Comparison of ENCODE assay signal across 8 cellular contexts in the genomic region with DNA sequence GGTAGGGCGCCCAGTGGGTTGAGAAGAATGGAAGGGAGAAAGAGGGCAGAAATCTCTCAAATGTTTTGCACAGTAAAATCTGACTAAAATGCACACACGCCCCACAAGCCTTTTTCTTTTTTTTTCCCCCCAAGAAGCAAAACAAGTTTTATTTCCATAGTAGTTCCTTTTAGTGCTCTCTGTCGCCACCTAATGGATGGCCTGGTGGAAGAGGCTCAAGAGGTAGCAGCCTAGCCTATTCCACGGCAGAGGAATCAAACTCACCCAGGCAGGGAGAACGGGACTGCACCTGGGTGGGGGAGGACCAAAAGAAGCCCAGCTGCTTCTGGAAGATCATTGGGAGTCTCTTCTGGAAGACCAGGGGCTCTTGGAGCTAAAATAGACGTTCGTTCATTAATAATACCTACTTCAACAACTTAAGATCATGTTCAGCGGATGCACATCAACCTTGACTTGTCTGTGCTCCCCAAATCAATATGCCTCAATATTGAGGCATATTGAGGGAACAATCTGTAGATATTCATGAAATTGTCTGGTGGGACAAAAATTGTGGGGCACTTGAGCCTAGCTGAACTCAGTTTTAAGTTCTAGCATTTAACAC. TPM values are rescaled to one million over a fixed set of nuclear protein-coding genes. Genes with fewer than 3 reads are reported as not detected.
DNase-seq lines count a peak whose midpoint lies in the region; ATAC-seq, FAIRE-seq and TF ChIP-seq lines count a peak whose summit lies in the region.

No MANE protein-coding gene starts in this region.

- H3K4me3 ChIP-seq in small intestine (ENCODE audit: low read depth in 1 of 2, low read length in 2 of 2) = no peak overlapping the region

- no peak for TF ChIP-seq EP300 in Ishikawa (IDR thresholded peaks at IDR 0.05; ENCODE audit: borderline replicate concordance)

- no peak for FAIRE-seq in small intestine (lab: Jason Lieb, UNC)

- peak; percentile 1 for DNase-seq in DMS114 treated with DMSO at 0.1 percent for 48 hours (lab: John Stamatoyannopoulos, UW; ENCODE audit: unreplicated experiment)
- peak; percentile 28 for DNase-seq in SW480 (ENCODE audit: low spot score)
- peak; percentile 52 for DNase-seq in activated naive CD8-positive, alpha-beta T cell treated with anti-CD3 and anti-CD28 coated beads for 36 hours
- DNase-seq in hepatic stellate cell (ENCODE audit: low spot score) = peak; percentile 69
- DNase-seq in small intestine = peak; percentile 62
- DNase-seq in NCI-H510A treated with DMSO at 0.1 percent for 48 hours (lab: John Stamatoyannopoulos, UW) = no peak

- H3K36me3 Mint-ChIP-seq in activated naive CD8-positive, alpha-beta T cell treated with anti-CD3 and anti-CD28 coated beads for 36 hours = peaks cover 14% of the 10 kb centered on the region

- peak; percentile 42 for TF ChIP-seq RAD21 in Ishikawa (IDR thresholded peaks at IDR 0.05; ENCODE audit: low read depth)

- no peak overlapping the region for H3K4me3 Mint-ChIP-seq in activated naive CD8-positive, alpha-beta T cell treated with anti-CD3 and anti-CD28 coated beads for 36 hours

- no peaks in the 10 kb centered on the region for H3K27me3 Mint-ChIP-seq in activated naive CD8-positive, alpha-beta T cell treated with anti-CD3 and anti-CD28 coated beads for 36 hours

- 29 to 36% (median 30%) methylated on average over 8 of the region's 8 CpGs for WGBS in small intestine, 3 donors

- ATAC-seq in GM21528 (IDR thresholded peaks at IDR 0.05; ENCODE audit: low FRiP score, unreplicated experiment) = no peak

- no peaks in the 10 kb centered on the region for H3K36me3 ChIP-seq in small intestine (ENCODE audit: control insufficient read depth in 2 of 2, insufficient read depth in 2 of 2, low read length in 2 of 2)

- H3K9me3 Mint-ChIP-seq in activated naive CD8-positive, alpha-beta T cell treated with anti-CD3 and anti-CD28 coated beads for 36 hours = no peaks in the 10 kb centered on the region

- peak overlapping the region in 1 of 2 donors; percentile 38 for H3K27ac ChIP-seq in small intestine (ENCODE audit: low read depth in 1 of 2, low read length in 1 of 2)

- H3K4me1 ChIP-seq in small intestine (ENCODE audit: control insufficient read depth in 2 of 2, insufficient read depth in 1 of 2, low read depth in 1 of 2, low read length in 1 of 2) = no peaks in the 10 kb centered on the region

- H3K9me3 ChIP-seq in small intestine (ENCODE audit: control insufficient read depth, low read depth) = no peaks in the 10 kb centered on the region

- peak overlapping the region; percentile 52 for H3K27ac Mint-ChIP-seq in activated naive CD8-positive, alpha-beta T cell treated with anti-CD3 and anti-CD28 coated beads for 36 hours

- H3K27me3 ChIP-seq in small intestine (ENCODE audit: control insufficient read depth in 2 of 2, insufficient read depth in 2 of 2, low read length in 2 of 2) = no peaks in the 10 kb centered on the region

- peaks cover 25% of the 10 kb centered on the region for H3K4me1 Mint-ChIP-seq in activated naive CD8-positive, alpha-beta T cell treated with anti-CD3 and anti-CD28 coated beads for 36 hours

TF ChIP-seq in Ishikawa, 13 proteins besides CTCF, POLR2A, EP300 and RAD21:
- TF ChIP-seq CEBPB (IDR thresholded peaks at IDR 0.05) (no peak), EGR1 (IDR thresholded peaks at IDR 0.05) (no peak), TCF12 (IDR thresholded peaks at IDR 0.05; ENCODE audit: low read depth) (no peak), CREB1 (IDR thresholded peaks at IDR 0.05; ENCODE audit: low read depth) (no peak), ZBTB7A (IDR thresholded peaks at IDR 0.05; ENCODE audit: low read depth) (no peak), TAF1 (IDR thresholded peaks at IDR 0.05; ENCODE audit: low read depth) (no peak), REST (IDR thresholded peaks at IDR 0.05; ENCODE audit: low read depth) (no peak), NFIC (IDR thresholded peaks at IDR 0.05) (no peak), TEAD4 (IDR thresholded peaks at IDR 0.05) (no peak), FOXM1 (IDR thresholded peaks at IDR 0.05; ENCODE audit: borderline replicate concordance, low read depth) (no peak), YY1 (IDR thresholded peaks at IDR 0.05; ENCODE audit: low read depth) (no peak)
- TF ChIP-seq, protein P1, sequence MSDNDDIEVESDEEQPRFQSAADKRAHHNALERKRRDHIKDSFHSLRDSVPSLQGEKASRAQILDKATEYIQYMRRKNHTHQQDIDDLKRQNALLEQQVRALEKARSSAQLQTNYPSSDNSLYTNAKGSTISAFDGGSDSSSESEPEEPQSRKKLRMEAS (IDR thresholded peaks at IDR 0.05) = no peak
- TF ChIP-seq, protein P2, sequence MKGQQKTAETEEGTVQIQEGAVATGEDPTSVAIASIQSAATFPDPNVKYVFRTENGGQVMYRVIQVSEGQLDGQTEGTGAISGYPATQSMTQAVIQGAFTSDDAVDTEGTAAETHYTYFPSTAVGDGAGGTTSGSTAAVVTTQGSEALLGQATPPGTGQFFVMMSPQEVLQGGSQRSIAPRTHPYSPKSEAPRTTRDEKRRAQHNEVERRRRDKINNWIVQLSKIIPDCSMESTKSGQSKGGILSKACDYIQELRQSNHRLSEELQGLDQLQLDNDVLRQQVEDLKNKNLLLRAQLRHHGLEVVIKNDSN (IDR thresholded peaks at IDR 0.05) = no peak
TF ChIP-seq in Ishikawa: peak in this region for 0.

RNA-seq across cellular contexts. Expression of gene IRAK1, which starts 31.6 kb away (rescaled TPM):
- 100 to 1,000 TPM; 155 to 159 TPM for total RNA-seq in activated naive CD8-positive, alpha-beta T cell treated with anti-CD3 and anti-CD28 coated beads for 36 hours
- polyA plus RNA-seq in small intestine = 100 to 1,000 TPM; 115 to 135 (median 118) TPM

RNA-seq across cellular contexts. Expression of gene MECP2, which starts 46.2 kb away (rescaled TPM):
- 10 to 100 TPM; 50.9 to 53.1 TPM for total RNA-seq in activated naive CD8-positive, alpha-beta T cell treated with anti-CD3 and anti-CD28 coated beads for 36 hours
- 10 to 100 TPM in 2 of 3 donors, 1 to 10 TPM in 1; 9.4 to 14.7 (median 11.1) TPM for polyA plus RNA-seq in small intestine
